ENCODE assay signal across 15 cellular contexts in the genomic region with DNA sequence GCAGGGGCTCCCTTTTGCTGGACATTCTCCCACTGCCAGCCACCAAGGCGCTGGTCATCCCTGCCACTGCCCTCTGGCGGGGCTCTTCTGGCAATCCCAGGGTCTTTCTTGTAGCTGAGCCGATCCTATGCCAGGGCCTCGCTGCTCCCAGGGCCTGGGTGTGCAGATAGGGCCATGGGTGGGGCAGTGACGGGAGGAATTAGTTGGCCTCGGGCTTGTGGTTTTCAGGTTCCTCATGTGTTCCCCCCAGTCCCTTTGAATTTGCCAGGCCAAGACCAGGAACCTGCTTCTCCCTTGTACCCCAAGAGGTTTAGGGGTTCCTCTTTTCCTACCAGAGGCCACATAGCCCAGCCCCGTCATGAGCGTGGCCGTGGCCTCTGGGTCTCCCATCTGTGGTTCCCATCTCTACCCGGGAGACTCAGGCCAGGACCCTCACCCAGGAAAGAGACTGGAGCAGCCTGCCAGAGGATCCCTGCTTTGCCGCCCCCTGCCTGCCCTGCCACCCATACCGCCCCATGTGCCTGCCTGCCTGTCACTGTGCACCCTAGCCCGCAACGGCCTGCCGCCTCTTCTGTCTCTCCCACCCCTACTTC. TPM values are rescaled to one million over a fixed set of nuclear protein-coding genes. Genes with fewer than 3 reads are reported as not detected.
DNase-seq lines count a peak whose midpoint lies in the region; ATAC-seq, FAIRE-seq and TF ChIP-seq lines count a peak whose summit lies in the region.
"Had no signal": no experiment of that assay in that cellular context is flagged by ENCODE, and none has a peak within 500 bp of the region (broad histone marks: within the 10 kb centered on the region; RNA-seq: fewer than 3 reads in every experiment).

No MANE protein-coding gene starts in this region.

- no peaks in the 10 kb centered on the region for H4K20me1 ChIP-seq in K562 (replicated peaks; ENCODE audit: control insufficient read depth, insufficient read depth, low read length)

- in situ Hi-C loops in K562 (cut with MboI) = no loop called here

- POLR2A ChIA-PET in K562 (lab: Yijun Ruan, JAX) = interaction anchor here (0.6 to 1.5 kb wide), 7 partner anchors 11 to 471 kb away, joined by 3 to 4 read pairs (median 4); partner anchors contain the start of gene TMED1
- POLR2A ChIA-PET in naive thymus-derived CD4-positive, alpha-beta T cell (lab: Charles Lee) = no interaction called here

- H3K9me3 Mint-ChIP-seq in naive thymus-derived CD4-positive, alpha-beta T cell = no peaks in the 10 kb centered on the region

- peak overlapping the region in 1 of 10 donors; percentile 53 for H3K4me3 Mint-ChIP-seq in naive thymus-derived CD4-positive, alpha-beta T cell
- H3K4me3 Mint-ChIP-seq: mesothelial cell of epicardium had no signal

- H3K27ac ChIP-seq in K562 (ENCODE audit: extremely low read depth, low read depth, low read length) (peak overlapping the region; percentile 13), foreskin keratinocyte (no peak overlapping the region)
- H3K27ac ChIP-seq in naive thymus-derived CD4-positive, alpha-beta T cell (ENCODE audit: low read depth, low read length) = peak overlapping the region; percentile 46
- H3K27ac ChIP-seq: 22Rv1 had no signal

- BruUV-seq in K562 (replicated peaks; lab: Mats Ljungman, UMichigan) = no TSS peak

- peak overlapping the region in 4 of 9 donors; percentile 10 to 74 (median 55) for H3K27ac Mint-ChIP-seq in naive thymus-derived CD4-positive, alpha-beta T cell
- H3K27ac Mint-ChIP-seq: mesothelial cell of epicardium had no signal

- peaks cover 68% of the 10 kb centered on the region for H3K36me3 ChIP-seq in K562 (ENCODE audit: control insufficient read depth, insufficient read depth, low read length)
- H3K36me3 ChIP-seq in naive thymus-derived CD4-positive, alpha-beta T cell (ENCODE audit: control insufficient read depth in 2 of 3, insufficient read depth in 3 of 3, low read length in 3 of 3) = peaks cover 0 to 74% (median 10%) of the 10 kb centered on the region in 3 experiments

- H3K36me3 Mint-ChIP-seq in naive thymus-derived CD4-positive, alpha-beta T cell = peaks cover 18 to 33% (median 24%) of the 10 kb centered on the region in 5 donors

- no peaks in the 10 kb centered on the region for H3K27me3 Mint-ChIP-seq in naive thymus-derived CD4-positive, alpha-beta T cell

- intact Hi-C loops in K562 (cut with micrococcal nuclease) = loop anchor here (2.0 kb wide), 1 partner anchor 91 kb away; the partner anchor contains the start of gene DNM2
- intact Hi-C loops in naive thymus-derived CD4-positive, alpha-beta T cell (cut with micrococcal nuclease) = no loop called here

- no peak for TF ChIP-seq RAD21 in K562 (CRISPR knock-in tag; conservative IDR thresholded peaks at IDR 0.05 in 1 of 2, IDR thresholded peaks at IDR 0.05 in 1 of 2)

- H3K4me1 Mint-ChIP-seq in naive thymus-derived CD4-positive, alpha-beta T cell = peaks cover 10 to 35% (median 14%) of the 10 kb centered on the region in 7 donors

- H3K9me3 ChIP-seq in K562 (replicated peaks; ENCODE audit: control insufficient read depth, insufficient read depth, low read depth, low read length) = no peaks in the 10 kb centered on the region; the same call in 1 of the 2 replicates
- H3K9me3 ChIP-seq in naive thymus-derived CD4-positive, alpha-beta T cell (ENCODE audit: control insufficient read depth in 2 of 3, low read length in 3 of 3) = no peaks in the 10 kb centered on the region
- H3K9me3 ChIP-seq: heart right ventricle, thoracic aorta had no signal

- DNase-seq in SKM-1 treated with dmso at 0.1 percent for 144 hours (lab: John Stamatoyannopoulos, UW; ENCODE audit: unreplicated experiment) (peak; percentile 62), SKM-1 (lab: John Stamatoyannopoulos, UW; ENCODE audit: unreplicated experiment) (no peak), MV-4-11 (lab: John Stamatoyannopoulos, UW) (peak; percentile 73), K562 (ENCODE audit: extremely low read depth in 1 of 4, low spot score in 3 of 4) (peak; percentile 38 to 56 (median 47)), foreskin keratinocyte (no peak), NCI-H1417 treated with DMSO at 0.1 percent for 48 hours (lab: John Stamatoyannopoulos, UW) (no peak)
- no peak for DNase-seq in naive thymus-derived CD4-positive, alpha-beta T cell
- DNase-seq: heart right ventricle, NCI-H510A, SHP77 had no signal

- H3K4me2 ChIP-seq in K562 (ENCODE audit: insufficient read depth, low read length) = peak overlapping the region; percentile 6; the same call in 1 of the 2 replicates

- no peak overlapping the region for H2AFZ ChIP-seq in K562 (ENCODE audit: low read depth, low read length)

- no peak for TF ChIP-seq EP300 in K562 (IDR thresholded peaks at IDR 0.05; ENCODE audit: low read length)

- H3K79me2 ChIP-seq in K562 (ENCODE audit: control insufficient read depth, insufficient read depth, low read length) = peaks cover 8% of the 10 kb centered on the region; the same call in 2 of the 3 replicates

- no peaks in the 10 kb centered on the region for H3K9me1 ChIP-seq in K562 (ENCODE audit: control insufficient read depth, insufficient read depth, low read length)

- no peak for FAIRE-seq in K562 (lab: Jason Lieb, UNC)
- FAIRE-seq: GM12878 had no signal

- TF ChIP-seq CTCF in K562 (IDR thresholded peaks at IDR 0.05 in 2 of 3, conservative IDR thresholded peaks at IDR 0.05 in 1 of 3; ENCODE audit: insufficient read depth in 2 of 3, low read depth in 1 of 3, low read length in 3 of 3) (no peak), foreskin keratinocyte (conservative IDR thresholded peaks at IDR 0.05) (no peak)

- no peak overlapping the region for H3K4me3 ChIP-seq in K562
- H3K4me3 ChIP-seq in naive thymus-derived CD4-positive, alpha-beta T cell (ENCODE audit: low read length) = no peak overlapping the region
- H3K4me3 ChIP-seq: GM12878, heart right ventricle, thoracic aorta had no signal

- H3K4me1 ChIP-seq in K562 (replicated peaks in 1 of 2; ENCODE audit: control insufficient read depth in 2 of 2, insufficient read depth in 2 of 2, low read length in 2 of 2) (peaks cover 48 to 53% of the 10 kb centered on the region in 2 experiments), foreskin keratinocyte (peaks cover 10% of the 10 kb centered on the region)
- peaks cover 0 to 29% of the 10 kb centered on the region in 2 donors for H3K4me1 ChIP-seq in naive thymus-derived CD4-positive, alpha-beta T cell (ENCODE audit: control insufficient read depth in 2 of 2, insufficient read depth in 2 of 2, low read length in 2 of 2)

- CTCF ChIA-PET in K562 (lab: Yijun Ruan, JAX; ENCODE audit: low intra/inter-chr PET ratio) = no interaction called here
- CTCF ChIA-PET in naive thymus-derived CD4-positive, alpha-beta T cell (lab: Charles Lee) = no interaction called here

- ATAC-seq in K562 = peak; percentile 13
- peak; percentile 58 for ATAC-seq in naive thymus-derived CD4-positive, alpha-beta T cell
- ATAC-seq in GM18511 (IDR thresholded peaks at IDR 0.05; ENCODE audit: unreplicated experiment) = no peak
- no peak for ATAC-seq in foreskin keratinocyte
- ATAC-seq: GM12878 had no signal

- no peak for TF ChIP-seq POLR2A in K562 (conservative IDR thresholded peaks at IDR 0.05)

- H3K27me3 ChIP-seq in K562 (ENCODE audit: control insufficient read depth in 2 of 2, insufficient read depth in 2 of 2, low read length in 2 of 2) = no peaks in the 10 kb centered on the region
- no peaks in the 10 kb centered on the region for H3K27me3 ChIP-seq in naive thymus-derived CD4-positive, alpha-beta T cell (ENCODE audit: control insufficient read depth in 2 of 2, insufficient read depth in 2 of 2, low read length in 2 of 2)
- no peaks in the 10 kb centered on the region for H3K27me3 ChIP-seq in foreskin keratinocyte
- H3K27me3 ChIP-seq: heart right ventricle had no signal

- peak overlapping the region in 1 of 2 experiments; percentile 86; a peak in 2 of 4 replicates for H3K9ac ChIP-seq in K562 (ENCODE audit: insufficient read depth in 1 of 2, low read depth in 2 of 2, low read length in 2 of 2)

- whole genome bisulfite sequencing in K562 (ENCODE audit: insufficient coverage, low coverage, missing lambda C conversion rate) = 62% methylated on average over 15 of the region's 15 CpGs

RNA-seq across cellular contexts. Expression of gene TMED1, which starts 26.2 kb away (rescaled TPM):
- 12.5 and 36.8 TPM in 2 replicates for total RNA-seq in K562 (2011; cell fraction: chromatin; rRNA removed; ENCODE audit: low replicate concordance)
- total RNA-seq in K562 (2011; cell fraction: nucleolus; rRNA removed) = 63.2 and 77.4 TPM in 2 replicates
- total RNA-seq in K562 (2011; cell fraction: nucleoplasm; rRNA removed) = 32.4 and 49.3 TPM in 2 replicates
- 28.1 and 34.4 TPM in 2 replicates for total RNA-seq in K562 (2014; rRNA removed)
- 7.4 and 8.0 TPM in 2 replicates for total RNA-seq in K562 (2014; rRNA removed; fragmentation: Illumina TruSeq; extraction: Trizol)
- 22.7 and 23.5 TPM in 2 replicates for total RNA-seq in K562 (2015; rRNA removed; fragmentation: Illumina TruSeq; extraction: Trizol)
- 25.5 and 28.2 TPM in 2 replicates for total RNA-seq in K562 (2021)
- 26.1 and 27.9 TPM in 2 replicates for polyA plus RNA-seq in K562 (2011; rRNA removed)
- polyA plus RNA-seq in K562 (2011; cell fraction: cytosol; rRNA removed) = 33.2 and 47.1 TPM in 2 replicates
- polyA plus RNA-seq in K562 (2011; cell fraction: nucleus; rRNA removed) = 10.9 and 12.8 TPM in 2 replicates
- polyA plus RNA-seq in K562 (2012) = 28.9 and 42.7 TPM in 2 replicates
- 9.6 and 18.6 TPM in 2 replicates for polyA plus RNA-seq in K562 (2014; fragmentation: Illumina TruSeq; extraction: Trizol)
- polyA plus RNA-seq in K562 (2014; fragmentation: Nextera tagmentation; extraction: Ambion mirVana) = 1 to 10 TPM in 1 of 2 experiments, under 1 TPM in 1; 0.86 to 5.9 TPM
- 29.3 and 30.2 TPM in 2 replicates for polyA plus RNA-seq in K562 (2014; rRNA removed)
- polyA minus RNA-seq in K562 (2011; rRNA and poly(A)+ RNA removed) = 11.8 and 20.7 TPM in 2 replicates
- polyA minus RNA-seq in K562 (2011; cell fraction: cytosol; rRNA and poly(A)+ RNA removed) = 14.7 and 14.8 TPM in 2 replicates
- 4.3 and 6.6 TPM in 2 replicates for polyA minus RNA-seq in K562 (2011; cell fraction: nucleus; rRNA and poly(A)+ RNA removed)
- total RNA-seq in naive thymus-derived CD4-positive, alpha-beta T cell = 10 to 100 TPM in 2 of 5 experiments, 1 to 10 TPM in 3; 7.6 to 12.8 (median 9.9) TPM
- 10 to 100 TPM; 19.0 to 21.7 TPM for polyA plus RNA-seq in naive thymus-derived CD4-positive, alpha-beta T cell
- 24.1 and 25.8 TPM in 2 replicates for total RNA-seq in foreskin keratinocyte
- 34.3 and 35.0 TPM in 2 replicates for polyA plus RNA-seq in foreskin keratinocyte

RNA-seq across cellular contexts. Expression of gene C19orf38, which starts 38.4 kb away (rescaled TPM):
- total RNA-seq in K562 (2011; cell fraction: chromatin; rRNA removed; ENCODE audit: low replicate concordance) = 0.83 TPM in 1 of 2 replicates, not detected in the other
- 0.50 TPM in 1 of 2 replicates, not detected in the other for total RNA-seq in K562 (2011; cell fraction: nucleolus; rRNA removed)
- not detected in 2 replicates for total RNA-seq in K562 (2011; cell fraction: nucleoplasm; rRNA removed)
- total RNA-seq in K562 (2014; rRNA removed) (0.16 TPM in 1 of 2 replicates, not detected in the other), K562 (2014; rRNA removed; fragmentation: Illumina TruSeq; extraction: Trizol) (not detected in 2 replicates), K562 (2015; rRNA removed; fragmentation: Illumina TruSeq; extraction: Trizol) (not detected in 2 replicates), K562 (2021) (0.18 and 0.29 TPM in 2 replicates), foreskin keratinocyte (not detected in 2 replicates)
- polyA plus RNA-seq in K562 (2011; rRNA removed) (0.14 and 0.31 TPM in 2 replicates), K562 (2014; fragmentation: Illumina TruSeq; extraction: Trizol) (not detected in 2 replicates), K562 (2014; fragmentation: Nextera tagmentation; extraction: Ambion mirVana) (not detected), K562 (2014; rRNA removed) (0.53 TPM in 1 of 2 replicates, not detected in the other), foreskin keratinocyte (0.18 TPM in 1 of 2 replicates, not detected in the other)
- 0.19 and 0.22 TPM in 2 replicates for polyA plus RNA-seq in K562 (2011; cell fraction: cytosol; rRNA removed)
- polyA plus RNA-seq in K562 (2011; cell fraction: nucleus; rRNA removed) = 0.10 and 0.34 TPM in 2 replicates
- polyA plus RNA-seq in K562 (2012) = 0.27 and 0.40 TPM in 2 replicates
- not detected in 2 replicates for polyA minus RNA-seq in K562 (2011; rRNA and poly(A)+ RNA removed)
- not detected in 2 replicates for polyA minus RNA-seq in K562 (2011; cell fraction: cytosol; rRNA and poly(A)+ RNA removed)
- polyA minus RNA-seq in K562 (2011; cell fraction: nucleus; rRNA and poly(A)+ RNA removed) = 0.27 and 0.56 TPM in 2 replicates
- 10 to 100 TPM in 1 of 5 experiments, 1 to 10 TPM in 4; 2.5 to 50.5 (median 3.5) TPM for total RNA-seq in naive thymus-derived CD4-positive, alpha-beta T cell
- 1 to 10 TPM; 1.4 to 2.8 TPM for polyA plus RNA-seq in naive thymus-derived CD4-positive, alpha-beta T cell

Comparison
In these comparisons a context has a peak if more than half of its experiments do, and no peak if none do; other contexts are left out.
1. DNase-seq: peak in SKM-1 treated with dmso at 0.1 percent for 144 hours (single experiment), MV-4-11 (single experiment) and K562 (4 of 4); none in SKM-1 (single experiment), naive thymus-derived CD4-positive, alpha-beta T cell (0 of 9), foreskin keratinocyte (0 of 2) and NCI-H1417 treated with DMSO at 0.1 percent for 48 hours (single experiment).
2. ATAC-seq: peak in K562 (single experiment) and naive thymus-derived CD4-positive, alpha-beta T cell (single experiment); none in GM18511 (single experiment) and foreskin keratinocyte (single experiment).